Comparison of ENCODE assay signal across 1 cellular context in genomic region chr19:13459351-13459750, GRCh38.
TF ChIP-seq lines count a peak whose summit lies in the region.

No MANE protein-coding gene starts in this region.

TF ChIP-seq in H1, 55 proteins besides CTCF, POLR2A, EP300 and RAD21 (continued from another document):
- TF ChIP-seq GTF2F1 (IDR thresholded peaks at IDR 0.05; ENCODE audit: borderline replicate concordance, low read depth, low read length) (no peak), SIRT6 (IDR thresholded peaks at IDR 0.05; ENCODE audit: low read length) (no peak), RFX5 (IDR thresholded peaks at IDR 0.05; ENCODE audit: borderline replicate concordance, low read depth, low read length) (no peak), EGR1 (IDR thresholded peaks at IDR 0.05; ENCODE audit: borderline replicate concordance, low read depth, low read length) (no peak), CBX5 (IDR thresholded peaks at IDR 0.05; ENCODE audit: low read depth, low read length) (no peak), HDAC6 (IDR thresholded peaks at IDR 0.05; ENCODE audit: low read depth, low read length) (no peak), YY1 (IDR thresholded peaks at IDR 0.05; ENCODE audit: low read depth, low read length) (no peak), HDAC2 (IDR thresholded peaks at IDR 0.05; ENCODE audit: borderline replicate concordance in 1 of 2, low read depth in 2 of 2, low read length in 2 of 2) (no peak), TEAD4 (IDR thresholded peaks at IDR 0.05; ENCODE audit: low read depth, low read length) (no peak), SUZ12 (IDR thresholded peaks at IDR 0.05; ENCODE audit: low read length) (no peak)
- TF ChIP-seq, protein P1, sequence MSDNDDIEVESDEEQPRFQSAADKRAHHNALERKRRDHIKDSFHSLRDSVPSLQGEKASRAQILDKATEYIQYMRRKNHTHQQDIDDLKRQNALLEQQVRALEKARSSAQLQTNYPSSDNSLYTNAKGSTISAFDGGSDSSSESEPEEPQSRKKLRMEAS (IDR thresholded peaks at IDR 0.05), result no peak
